In the genomic region with DNA sequence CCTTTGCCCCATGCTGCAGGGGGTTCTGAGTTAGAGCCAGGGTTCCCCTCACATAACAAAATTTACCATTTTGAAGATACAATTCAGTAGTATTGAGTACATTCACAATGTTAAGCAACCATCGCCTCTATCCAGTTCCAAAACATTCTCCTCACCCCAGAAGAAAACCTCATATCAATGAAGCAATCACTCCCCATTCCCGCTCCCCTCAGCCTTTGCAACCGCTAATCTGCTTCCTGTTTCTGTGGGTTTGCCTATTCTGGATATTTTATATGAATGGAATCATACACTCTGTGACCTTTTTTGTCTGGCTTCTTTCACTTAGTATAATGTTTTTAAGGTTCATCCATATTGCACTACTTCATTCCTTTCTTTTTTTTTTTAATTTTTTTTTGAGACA, we compare ENCODE assay signal across 19 cellular contexts.
"Had no signal": no experiment of that assay in that cellular context is flagged by ENCODE, and none has a peak within 500 bp of the region (broad histone marks: within the 10 kb centered on the region; RNA-seq: fewer than 3 reads in every experiment).

No MANE protein-coding gene starts in this region.

- DNase-seq: activated CD4-positive, alpha-beta T cell treated with anti-CD3 and anti-CD28 coated beads for 48 hours; activated CD8-positive, alpha-beta T cell treated with anti-CD3 and anti-CD28 coated beads for 36 hours; activated effector memory CD4-positive, alpha-beta T cell treated with anti-CD3 and anti-CD28 coated beads, Interleukin-2, amount 50 U/mL, for 16 hours; activated T-cell treated with anti-CD3 and anti-CD28 coated beads, Interleukin-2, amount 50 U/mL, for 48 hours; adrenal gland; foreskin keratinocyte; glutamatergic neuron; mesendoderm; nucleus accumbens; posterior cingulate gyrus; retina; stimulated activated CD4-positive, alpha-beta T cell treated with anti-CD3 and anti-CD28 coated beads, Interleukin-15, amount 100 ng/mL, for 24 hours; stimulated activated CD4-positive, alpha-beta T cell treated with anti-CD3 and anti-CD28 coated beads, Interleukin-4, amount 100 ng/mL, for 1 hour; stimulated activated naive B cell treated with anti-CD40 and anti-IgM and Interleukin-4, amounts not matched to agents 10 μg/mL and 1 μg/mL and 100 μg/mL, for 72 hours; tibial artery had no signal

- H3K27me3 Mint-ChIP-seq: stimulated activated naive B cell treated with anti-CD40 and anti-IgM and Interleukin-4, amounts not matched to agents 10 μg/mL and 1 μg/mL and 100 μg/mL, for 72 hours had no signal

- H3K27ac ChIP-seq: adrenal gland, foreskin keratinocyte, tibial artery, vagina had no signal

- H3K36me3 ChIP-seq: adrenal gland, tibial artery, vagina had no signal

- H3K4me3 Mint-ChIP-seq: activated CD8-positive, alpha-beta T cell treated with anti-CD3 and anti-CD28 coated beads for 36 hours; activated naive CD4-positive, alpha-beta T cell treated with anti-CD3 and anti-CD28 coated beads, Interleukin-2, amount 50 U/mL, for 24 hours; nephron; stimulated activated naive B cell treated with anti-CD40 and anti-IgM and Interleukin-4, amounts not matched to agents 10 μg/mL and 1 μg/mL and 100 μg/mL, for 72 hours; WTC11 had no signal

- H3K27ac Mint-ChIP-seq: activated CD8-positive, alpha-beta T cell treated with anti-CD3 and anti-CD28 coated beads for 36 hours; activated naive CD4-positive, alpha-beta T cell treated with anti-CD3 and anti-CD28 coated beads, Interleukin-2, amount 50 U/mL, for 24 hours; nephron; stimulated activated naive B cell treated with anti-CD40 and anti-IgM and Interleukin-4, amounts not matched to agents 10 μg/mL and 1 μg/mL and 100 μg/mL, for 72 hours; WTC11 had no signal

- ATAC-seq: activated CD8-positive, alpha-beta T cell treated with anti-CD3 and anti-CD28 coated beads for 36 hours; foreskin keratinocyte; stimulated activated naive B cell treated with anti-CD40 and anti-IgM and Interleukin-4, amounts not matched to agents 10 μg/mL and 1 μg/mL and 100 μg/mL, for 72 hours; WTC11 had no signal

- H3K4me1 ChIP-seq: adrenal gland, foreskin keratinocyte, tibial artery, vagina had no signal

- H3K9me3 ChIP-seq: adrenal gland, vagina had no signal

- H3K36me3 Mint-ChIP-seq: activated naive CD4-positive, alpha-beta T cell treated with anti-CD3 and anti-CD28 coated beads, Interleukin-2, amount 50 U/mL, for 24 hours; stimulated activated naive B cell treated with anti-CD40 and anti-IgM and Interleukin-4, amounts not matched to agents 10 μg/mL and 1 μg/mL and 100 μg/mL, for 72 hours; WTC11 had no signal

- H3K4me3 ChIP-seq: adrenal gland, tibial artery, vagina had no signal

- H3K27me3 ChIP-seq: adrenal gland, vagina had no signal

- H3K4me1 Mint-ChIP-seq: activated naive CD4-positive, alpha-beta T cell treated with anti-CD3 and anti-CD28 coated beads, Interleukin-2, amount 50 U/mL, for 24 hours; nephron; WTC11 had no signal
